9 cellular contexts compared by ENCODE assay signal in the genomic region with DNA sequence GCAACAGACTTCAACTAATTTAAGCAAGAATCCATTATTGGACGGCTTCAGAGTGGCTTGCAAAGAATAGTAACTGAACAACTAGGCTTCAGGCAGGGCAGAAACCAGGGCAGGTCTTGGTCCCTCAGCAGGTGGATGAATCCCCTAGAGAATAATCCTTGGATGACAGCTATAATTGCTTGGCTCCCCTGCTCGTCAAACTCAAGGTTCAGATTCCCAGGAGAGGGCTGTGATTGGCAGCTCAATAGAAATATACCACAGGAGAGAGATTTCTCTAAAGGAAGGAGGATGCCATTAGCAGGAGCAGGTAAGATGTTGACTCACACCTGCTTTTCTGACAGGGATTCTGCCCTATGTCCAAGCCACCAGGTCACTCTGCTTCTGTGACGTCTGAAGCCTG.
"Had no signal": no experiment of that assay in that cellular context is flagged by ENCODE, and none has a peak within 500 bp of the region (broad histone marks: within the 10 kb centered on the region; RNA-seq: fewer than 3 reads in every experiment).

No MANE protein-coding gene starts in this region.

- H3K36me3 ChIP-seq: HAP-1 had no signal

- H3K4me3 Mint-ChIP-seq: HFFc6, IgD-negative memory B cell had no signal

- H3K27ac Mint-ChIP-seq: HFFc6 had no signal

- H3K9ac ChIP-seq: GM23248 had no signal

- H3K4me3 ChIP-seq: GM23248, HAP-1 had no signal

- H2AFZ ChIP-seq: GM23248 had no signal

- ATAC-seq: HCT116, HepG2 had no signal

- H3K36me3 Mint-ChIP-seq: IgD-negative memory B cell had no signal

- DNase-seq: GM23248, GOT3, H7, HFFc6 had no signal

- H3K27ac ChIP-seq: GM23248, HL-60 had no signal

- H3K4me1 ChIP-seq: HAP-1 had no signal
